In genomic region chr3:129183569-129184395, GRCh38 we compare ENCODE assay signal across 8 cellular contexts. TPM values are rescaled to one million over a fixed set of nuclear protein-coding genes. Genes with fewer than 3 reads are reported as not detected.
DNase-seq lines count a peak whose midpoint lies in the region; ATAC-seq, FAIRE-seq and TF ChIP-seq lines count a peak whose summit lies in the region.

TSS of gene CNBP (minus strand) at chr3:129183896. CDS start at chr3:129171757, 12,139 bp downstream.

- DNase-seq in NCI-H1930 (lab: John Stamatoyannopoulos, UW) (peak; percentile 86 to 94), anterior cingulate cortex (lab: John Stamatoyannopoulos, UW) (peak; percentile 49 to 95 (median 87)), right atrium auricular region (ENCODE audit: low spot score) (peak; percentile 95), pulmonary artery endothelial cell (ENCODE audit: low read depth, low spot score) (peak; percentile 75), urothelium cell line (ENCODE audit: low spot score) (peak; percentile 98)

- H3K4me3 ChIP-seq in right atrium auricular region = peak within 1 kb of the TSS; percentile 98 to 99

- peaks cover 0 to 58% of the 10 kb centered on the region in 2 donors for H3K4me1 ChIP-seq in right atrium auricular region

- no peaks in the 10 kb centered on the region for H3K9me3 ChIP-seq in right atrium auricular region

- TF ChIP-seq CTCF in right atrium auricular region (IDR thresholded peaks at IDR 0.05) = peak in 1 of 2 donors; percentile 8

- peak within 1 kb of the TSS; percentile 99 to 100 for H3K27ac ChIP-seq in right atrium auricular region

- TF ChIP-seq POLR2A in GM18505 (IDR thresholded peaks at IDR 0.05; ENCODE audit: borderline replicate concordance, extremely low read depth, insufficient read depth, insufficient read length) = peak; percentile 94

- peak; percentile 59 for FAIRE-seq in urothelium cell line (lab: Jason Lieb, UNC)

- no peaks in the 10 kb centered on the region for H3K27me3 ChIP-seq in right atrium auricular region

- intact Hi-C loops in T-helper 2 cell treated with Interferon-gamma antibody and Interleukin-4, amounts not matched to agents 100 ng/mL and 5 ng/mL, for 36 hours (cut with micrococcal nuclease) = loop anchor here (1.0 to 2.0 kb wide), 6 partner anchors 22 to 257 kb away; partner anchors contain the start of genes COPG1, IFT122 and ISY1

- ATAC-seq in GM18505 (IDR thresholded peaks at IDR 0.05; ENCODE audit: unreplicated experiment) = peak; percentile 96
- ATAC-seq in HG02970 (IDR thresholded peaks at IDR 0.05; ENCODE audit: low FRiP score, unreplicated experiment) = peak; percentile 90

- peaks cover 10% of the 10 kb centered on the region for H3K36me3 ChIP-seq in right atrium auricular region

RNA-seq across cellular contexts. Expression of gene CNBP, which starts in this region (rescaled TPM):
- 328 and 338 TPM in 2 replicates for total RNA-seq in T-helper 2 cell treated with Interferon-gamma antibody and Interleukin-4, amounts not matched to agents 100 ng/mL and 5 ng/mL, for 36 hours
- 100 to 1,000 TPM; 440 to 569 TPM for total RNA-seq in right atrium auricular region
- total RNA-seq in pulmonary artery endothelial cell = 223 and 313 TPM in 2 replicates

Comparison
In these comparisons a context has a peak if more than half of its experiments do, and no peak if none do; other contexts are left out.
1. Peak in every context shown above with its lines: DNase-seq, ATAC-seq, H3K4me3 ChIP-seq and H3K27ac ChIP-seq.